Comparison of ENCODE assay signal across 10 cellular contexts in the genomic region with DNA sequence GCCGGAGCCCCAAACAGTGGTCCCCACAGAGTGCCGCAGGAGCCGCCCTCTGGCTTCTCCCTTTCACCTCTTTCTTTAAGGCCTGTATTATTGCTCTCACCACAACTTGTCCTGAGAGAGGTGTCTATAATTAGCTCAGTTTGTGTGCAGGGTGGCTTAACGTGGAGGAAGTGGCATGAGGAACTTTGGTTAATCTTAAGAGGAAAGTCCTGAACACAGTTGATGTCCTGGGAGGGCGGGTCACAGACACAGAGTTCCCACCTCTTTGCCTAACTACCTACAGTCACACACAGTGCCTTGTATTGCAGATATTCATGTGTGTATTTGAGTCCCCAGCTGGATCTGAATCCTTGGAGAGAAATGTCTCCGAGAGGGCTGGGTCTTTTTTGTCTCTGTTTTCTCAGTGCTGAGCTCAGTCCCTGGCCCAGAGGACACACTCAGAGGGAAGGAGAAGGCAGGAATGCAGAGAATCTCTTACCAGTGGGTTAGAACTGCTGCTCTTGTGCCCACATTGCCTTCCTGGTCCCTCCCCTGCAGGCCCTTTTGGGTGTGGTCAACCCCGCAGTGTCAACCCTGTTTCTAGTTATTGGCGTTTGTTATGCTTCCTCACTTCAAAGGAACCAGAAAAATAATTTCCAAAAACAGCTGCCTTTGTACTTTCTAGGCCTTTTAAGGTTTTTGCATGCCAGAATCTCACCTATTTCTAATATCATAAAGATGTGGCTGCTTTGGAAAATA.
DNase-seq lines count a peak whose midpoint lies in the region; ATAC-seq and TF ChIP-seq lines count a peak whose summit lies in the region.
"Had no signal": no experiment of that assay in that cellular context is flagged by ENCODE, and none has a peak within 500 bp of the region (broad histone marks: within the 10 kb centered on the region; RNA-seq: fewer than 3 reads in every experiment).

No MANE protein-coding gene starts in this region.

- no peak overlapping the region for H3K27ac ChIP-seq in spleen
- H3K27ac ChIP-seq: pancreas had no signal

- H3K4me3 ChIP-seq in spleen: no peak overlapping the region
- H3K4me3 ChIP-seq: pancreas had no signal

- peaks cover 51% of the 10 kb centered on the region for H3K36me3 Mint-ChIP-seq in activated naive CD4-positive, alpha-beta T cell treated with anti-CD3 and anti-CD28 coated beads, Interleukin-2, amount 10 ng/mL, durations not matched to agents 7 days and 5 days
- H3K36me3 Mint-ChIP-seq in activated CD4-positive, alpha-beta memory T cell treated with anti-CD3 and anti-CD28 coated beads for 36 hours: peaks cover 34% of the 10 kb centered on the region
- H3K36me3 Mint-ChIP-seq in endothelial cell (ENCODE audit: low read depth, unreplicated experiment): peaks cover 4% of the 10 kb centered on the region

- peaks cover 0 to 23% (median 13%) of the 10 kb centered on the region in 6 donors for H3K4me1 ChIP-seq in spleen

- no peak for TF ChIP-seq POLR2A in spleen (IDR thresholded peaks at IDR 0.05)

- H3K27ac Mint-ChIP-seq in activated naive CD4-positive, alpha-beta T cell treated with anti-CD3 and anti-CD28 coated beads, Interleukin-2, amount 10 ng/mL, durations not matched to agents 7 days and 5 days: peak overlapping the region; percentile 97
- H3K27ac Mint-ChIP-seq in activated CD4-positive, alpha-beta memory T cell treated with anti-CD3 and anti-CD28 coated beads for 36 hours: no peak overlapping the region
- H3K27ac Mint-ChIP-seq in endothelial cell (ENCODE audit: unreplicated experiment): no peak overlapping the region

- H3K36me3 ChIP-seq in spleen: peaks cover 0 to 69% (median 13%) of the 10 kb centered on the region in 6 donors
- H3K36me3 ChIP-seq: pancreas had no signal

- peaks cover 41% of the 10 kb centered on the region for H3K4me1 Mint-ChIP-seq in activated naive CD4-positive, alpha-beta T cell treated with anti-CD3 and anti-CD28 coated beads, Interleukin-2, amount 10 ng/mL, durations not matched to agents 7 days and 5 days
- peaks cover 30% of the 10 kb centered on the region for H3K4me1 Mint-ChIP-seq in activated CD4-positive, alpha-beta memory T cell treated with anti-CD3 and anti-CD28 coated beads for 36 hours (ENCODE audit: low read depth)
- H3K4me1 Mint-ChIP-seq in endothelial cell (ENCODE audit: unreplicated experiment): peaks cover 9% of the 10 kb centered on the region

- intact Hi-C loops in activated CD4-positive, alpha-beta memory T cell treated with anti-CD3 and anti-CD28 coated beads for 36 hours (cut with micrococcal nuclease): no loop called here
- intact Hi-C loops in spleen (cut with DNase I; ENCODE audit: low total_unique reads): no loop called here

- POLR2A ChIA-PET in activated CD4-positive, alpha-beta memory T cell treated with anti-CD3 and anti-CD28 coated beads for 36 hours (lab: Charles Lee): no interaction called here

- TF ChIP-seq CTCF in spleen (IDR thresholded peaks at IDR 0.05 in 8 of 11, conservative IDR thresholded peaks at IDR 0.05 in 3 of 11): no peak
- TF ChIP-seq CTCF in endothelial cell (IDR thresholded peaks at IDR 0.05; ENCODE audit: unreplicated experiment): no peak

- H3K4me3 Mint-ChIP-seq in activated naive CD4-positive, alpha-beta T cell treated with anti-CD3 and anti-CD28 coated beads, Interleukin-2, amount 10 ng/mL, durations not matched to agents 7 days and 5 days: peak overlapping the region; percentile 53
- no peak overlapping the region for H3K4me3 Mint-ChIP-seq in activated CD4-positive, alpha-beta memory T cell treated with anti-CD3 and anti-CD28 coated beads for 36 hours
- H3K4me3 Mint-ChIP-seq in endothelial cell (ENCODE audit: unreplicated experiment): no peak overlapping the region

- no peaks in the 10 kb centered on the region for H3K9me3 ChIP-seq in spleen
- H3K9me3 ChIP-seq: pancreas had no signal

- ATAC-seq in HG03457 (IDR thresholded peaks at IDR 0.05; ENCODE audit: unreplicated experiment): peak; percentile 81
- ATAC-seq: pancreas had no signal

- CTCF ChIA-PET in activated naive CD4-positive, alpha-beta T cell treated with anti-CD3 and anti-CD28 coated beads, Interleukin-2, amount 10 ng/mL, durations not matched to agents 7 days and 5 days (lab: Charles Lee): no interaction called here
- CTCF ChIA-PET in activated CD4-positive, alpha-beta memory T cell treated with anti-CD3 and anti-CD28 coated beads for 36 hours (lab: Charles Lee): no interaction called here

- DNase-seq in activated naive CD4-positive, alpha-beta T cell treated with anti-CD3 and anti-CD28 coated beads, Interleukin-2, amount 10 ng/mL, durations not matched to agents 7 days and 5 days: peak; percentile 75
- no peak for DNase-seq in activated naive CD4-positive, alpha-beta T cell (lab: John Stamatoyannopoulos, UW)
- peak; percentile 13 for DNase-seq in activated CD4-positive, alpha-beta memory T cell treated with anti-CD3 and anti-CD28 coated beads for 36 hours
- DNase-seq in spleen: peak; percentile 49
- DNase-seq in endothelial cell (ENCODE audit: low spot score): no peak
- DNase-seq in NCI-H1694 treated with DMSO at 0.1 percent for 48 hours (lab: John Stamatoyannopoulos, UW): no peak
- DNase-seq in DMS53 treated with DMSO at 0.1 percent for 48 hours (lab: John Stamatoyannopoulos, UW; ENCODE audit: unreplicated experiment): no peak
- DNase-seq: H7, pancreas had no signal

- peaks cover 3% of the 10 kb centered on the region for H3K9me3 Mint-ChIP-seq in activated naive CD4-positive, alpha-beta T cell treated with anti-CD3 and anti-CD28 coated beads, Interleukin-2, amount 10 ng/mL, durations not matched to agents 7 days and 5 days
- no peaks in the 10 kb centered on the region for H3K9me3 Mint-ChIP-seq in activated CD4-positive, alpha-beta memory T cell treated with anti-CD3 and anti-CD28 coated beads for 36 hours
- H3K9me3 Mint-ChIP-seq in endothelial cell (ENCODE audit: unreplicated experiment): no peaks in the 10 kb centered on the region

- H3K27me3 ChIP-seq in spleen (replicated peaks in 1 of 7): no peaks in the 10 kb centered on the region
- H3K27me3 ChIP-seq: pancreas had no signal

- no peaks in the 10 kb centered on the region for H3K27me3 Mint-ChIP-seq in activated naive CD4-positive, alpha-beta T cell treated with anti-CD3 and anti-CD28 coated beads, Interleukin-2, amount 10 ng/mL, durations not matched to agents 7 days and 5 days
- no peaks in the 10 kb centered on the region for H3K27me3 Mint-ChIP-seq in activated CD4-positive, alpha-beta memory T cell treated with anti-CD3 and anti-CD28 coated beads for 36 hours
- no peaks in the 10 kb centered on the region for H3K27me3 Mint-ChIP-seq in endothelial cell (ENCODE audit: unreplicated experiment)

- 35 to 59% (median 38%) methylated on average over 8 of the region's 8 CpGs for WGBS in spleen, 5 donors

Comparison
In these comparisons a context has a peak if more than half of its experiments do, and no peak if none do; other contexts are left out.
1. DNase-seq: peak in activated naive CD4-positive, alpha-beta T cell treated with anti-CD3 and anti-CD28 coated beads, Interleukin-2, amount 10 ng/mL, durations not matched to agents 7 days and 5 days (single experiment), activated CD4-positive, alpha-beta memory T cell treated with anti-CD3 and anti-CD28 coated beads for 36 hours (single experiment) and spleen (single experiment); none in activated naive CD4-positive, alpha-beta T cell (0 of 4), endothelial cell (single experiment), NCI-H1694 treated with DMSO at 0.1 percent for 48 hours (single experiment) and DMS53 treated with DMSO at 0.1 percent for 48 hours (single experiment).